22 cellular contexts compared by ENCODE assay signal in genomic region chr6:140773276-140773675, GRCh38.
DNase-seq lines count a peak whose midpoint lies in the region; ATAC-seq, FAIRE-seq and TF ChIP-seq lines count a peak whose summit lies in the region.
"Had no signal": no experiment of that assay in that cellular context is flagged by ENCODE, and none has a peak within 500 bp of the region (broad histone marks: within the 10 kb centered on the region; RNA-seq: fewer than 3 reads in every experiment).

No MANE protein-coding gene starts in this region.

- BruUV-seq in endothelial cell of umbilical vein (replicated peaks; lab: Mats Ljungman, UMichigan) = no TSS peak

- FAIRE-seq in endothelial cell of umbilical vein (lab: Jason Lieb, UNC) = peak; percentile 95

- dilution Hi-C loops in endothelial cell of umbilical vein (cut with MboI; ENCODE audit: extremely low pct_ligation_motif_present, low sequenced_read_pairs) = no loop called here

- H3K9ac ChIP-seq in SK-N-SH = no peak overlapping the region
- peak overlapping the region; percentile 31 for H3K9ac ChIP-seq in endothelial cell of umbilical vein (replicated peaks; ENCODE audit: extremely low read depth, insufficient read depth, low read length)
- H3K9ac ChIP-seq: BLaER1 had no signal

- TF ChIP-seq RAD21 in SK-N-SH (IDR thresholded peaks at IDR 0.05; ENCODE audit: low read length) = no peak

- 0 out of 2 replicates have a peak, but pooled peaks cover 4% of the 10 kb centered on the region for H3K9me2 ChIP-seq in SK-N-SH

- no peak for TF ChIP-seq POLR2A in endothelial cell of umbilical vein (IDR thresholded peaks at IDR 0.05; ENCODE audit: low read depth, low read length)

- H3K4me3 ChIP-seq in SK-N-SH (ENCODE audit: low read depth in 2 of 2, low read length in 1 of 2) = no peak overlapping the region
- no peak overlapping the region for H3K4me3 ChIP-seq in endothelial cell of umbilical vein (replicated peaks in 1 of 3; ENCODE audit: insufficient read depth in 1 of 3, low read depth in 1 of 3, low read length in 3 of 3)
- no peak overlapping the region for H3K4me3 ChIP-seq in effector memory CD4-positive, alpha-beta T cell (ENCODE audit: insufficient read depth, low read depth, low read length, poor library complexity, severe bottlenecking)
- no peak overlapping the region for H3K4me3 ChIP-seq in upper lobe of right lung
- H3K4me3 ChIP-seq: BLaER1, breast epithelium, upper lobe of left lung had no signal

- TF ChIP-seq CTCF in SK-N-SH (IDR thresholded peaks at IDR 0.05) = no peak
- TF ChIP-seq CTCF in endothelial cell of umbilical vein (IDR thresholded peaks at IDR 0.05; ENCODE audit: extremely low read depth in 1 of 2, insufficient read depth in 1 of 2, low read depth in 1 of 2, low read length in 2 of 2) = no peak
- no peak for TF ChIP-seq CTCF in upper lobe of right lung (IDR thresholded peaks at IDR 0.05)

- H3K4me1 ChIP-seq in SK-N-SH (ENCODE audit: control insufficient read depth in 1 of 2, insufficient read depth in 2 of 2, low read depth in 1 of 2, low read length in 1 of 2) (no peaks in the 10 kb centered on the region; a peak in 2 of 4 replicates), endothelial cell of umbilical vein (ENCODE audit: control insufficient read depth, extremely low read depth, insufficient read depth, low read length) (peaks cover 18% of the 10 kb centered on the region), upper lobe of right lung (no peaks in the 10 kb centered on the region)
- no peaks in the 10 kb centered on the region for H3K4me1 ChIP-seq in effector memory CD4-positive, alpha-beta T cell (ENCODE audit: control insufficient read depth, insufficient read depth, low read length, poor library complexity, severe bottlenecking)
- H3K4me1 ChIP-seq: BLaER1, breast epithelium, upper lobe of left lung had no signal

- peaks cover 21% of the 10 kb centered on the region for H3F3A ChIP-seq in SK-N-SH (replicated peaks; ENCODE audit: insufficient read depth)

- ATAC-seq in SK-N-SH treated with all-trans-retinoic acid at 6 μM for 48 hours (no peak; the same call in 2 of the 3 replicates), upper lobe of right lung (no peak), HG03521 (IDR thresholded peaks at IDR 0.05; ENCODE audit: unreplicated experiment) (no peak)
- ATAC-seq: WTC11 had no signal

- peaks cover 0 to 7% of the 10 kb centered on the region in 2 experiments for H3K36me3 ChIP-seq in SK-N-SH (replicated peaks in 1 of 2; ENCODE audit: control insufficient read depth in 1 of 2, insufficient read depth in 2 of 2, low read length in 1 of 2)
- H3K36me3 ChIP-seq in endothelial cell of umbilical vein (ENCODE audit: control insufficient read depth in 2 of 2, extremely low read depth in 1 of 2, insufficient read depth in 2 of 2, low read length in 2 of 2) = no peaks in the 10 kb centered on the region
- no peaks in the 10 kb centered on the region for H3K36me3 ChIP-seq in effector memory CD4-positive, alpha-beta T cell (ENCODE audit: control insufficient read depth, insufficient read depth, low read length)
- no peaks in the 10 kb centered on the region for H3K36me3 ChIP-seq in upper lobe of right lung
- H3K36me3 ChIP-seq: BLaER1, breast epithelium, upper lobe of left lung had no signal

- H3K27me3 ChIP-seq in SK-N-SH (ENCODE audit: insufficient read depth) (no peaks in the 10 kb centered on the region), endothelial cell of umbilical vein (ENCODE audit: control insufficient read depth in 2 of 2, insufficient read depth in 2 of 2, low read length in 2 of 2) (no peaks in the 10 kb centered on the region), upper lobe of right lung (no peaks in the 10 kb centered on the region)
- H3K27me3 ChIP-seq in effector memory CD4-positive, alpha-beta T cell (replicated peaks; ENCODE audit: control insufficient read depth, insufficient read depth, low read length, poor library complexity, severe bottlenecking) = no peaks in the 10 kb centered on the region
- H3K27me3 ChIP-seq: BLaER1, breast epithelium, upper lobe of left lung had no signal

- POLR2A ChIA-PET in SK-N-SH (lab: Yijun Ruan, JAX) (no interaction called here), endothelial cell of umbilical vein (lab: Charles Lee) (interaction anchor here (0.7 kb wide), 1 partner anchor 1399 kb away, joined by 3 read pairs; no protein-coding TSS in a partner anchor)

- H3K79me2 ChIP-seq in SK-N-SH (ENCODE audit: insufficient read depth) (no peaks in the 10 kb centered on the region), endothelial cell of umbilical vein (ENCODE audit: control insufficient read depth, insufficient read depth, low read length) (no peaks in the 10 kb centered on the region)

- DNase-seq in SK-N-SH (no peak), MV-4-11 (lab: John Stamatoyannopoulos, UW) (peak; percentile 17), endothelial cell of umbilical vein (ENCODE audit: low read depth, low spot score) (peak; percentile 82), non-pigmented ciliary epithelial cell (ENCODE audit: low read depth) (peak; percentile 13), upper lobe of right lung (no peak)
- DNase-seq in effector memory CD4-positive, alpha-beta T cell = no peak
- DNase-seq: 8988T; activated CD4-positive, alpha-beta memory T cell treated with anti-CD3 and anti-CD28 coated beads, Interleukin-2, amount 10 ng/mL, durations not matched to agents 7 days and 5 days; activated T-cell treated with anti-CD3 and anti-CD28 coated beads, Interleukin-2, amount 50 U/mL, for 72 hours; effector CD8-positive, alpha-beta T cell; H7; KBM-7; mesenchymal stem cell; NCI-H1436; stimulated activated naive CD8-positive, alpha-beta T cell treated with anti-CD3 and anti-CD28 coated beads, Interleukin-15, amount 100 ng/mL, for 72 hours; T-helper 2 cell; upper lobe of left lung had no signal

- CTCF ChIA-PET in SK-N-SH (lab: Yijun Ruan, JAX) = no interaction called here
- CTCF ChIA-PET in endothelial cell of umbilical vein (lab: Charles Lee) = interaction anchor here (0.8 kb wide), 1 partner anchor 11 kb away, joined by 3 read pairs; no protein-coding TSS in a partner anchor

- intact Hi-C loops in endothelial cell of umbilical vein (cut with micrococcal nuclease) = loop anchor here (5.0 kb wide), 2 partner anchors 74 to 1401 kb away; partner anchors contain the start of gene CITED2
- intact Hi-C loops in upper lobe of right lung (cut with DNase I) = no loop called here

- H3K4me2 ChIP-seq in SK-N-SH (no peak overlapping the region), endothelial cell of umbilical vein (ENCODE audit: insufficient read depth, low read length) (peak overlapping the region; percentile 55)
- H3K4me2 ChIP-seq: BLaER1 had no signal

- peak overlapping the region in 1 of 2 experiments; percentile 49; a peak in 1 of 4 replicates for H3K27ac ChIP-seq in SK-N-SH (ENCODE audit: low read depth in 2 of 2, low read length in 1 of 2)
- H3K27ac ChIP-seq in endothelial cell of umbilical vein (ENCODE audit: insufficient read depth, low read depth, low read length) = peak overlapping the region; percentile 23
- H3K27ac ChIP-seq in effector memory CD4-positive, alpha-beta T cell (ENCODE audit: insufficient read depth, low read length, poor library complexity, severe bottlenecking) = no peak overlapping the region
- no peak overlapping the region for H3K27ac ChIP-seq in upper lobe of right lung
- H3K27ac ChIP-seq: BLaER1, breast epithelium, upper lobe of left lung had no signal

- H3K9me3 ChIP-seq in SK-N-SH (peaks cover 16% of the 10 kb centered on the region), endothelial cell of umbilical vein (replicated peaks; ENCODE audit: control insufficient read depth, insufficient read depth, low read length) (peaks cover under 1% of the 10 kb centered on the region), upper lobe of right lung (no peaks in the 10 kb centered on the region)
- H3K9me3 ChIP-seq in effector memory CD4-positive, alpha-beta T cell (ENCODE audit: control insufficient read depth, low read length) = no peaks in the 10 kb centered on the region
- H3K9me3 ChIP-seq: breast epithelium, upper lobe of left lung had no signal

- no peaks in the 10 kb centered on the region for H4K20me1 ChIP-seq in SK-N-SH (ENCODE audit: insufficient read depth)
- H4K20me1 ChIP-seq in endothelial cell of umbilical vein (replicated peaks; ENCODE audit: control insufficient read depth, extremely low read depth, insufficient read depth, low read length) = no peaks in the 10 kb centered on the region
- H4K20me1 ChIP-seq: BLaER1 had no signal

- TF ChIP-seq EP300 in SK-N-SH (IDR thresholded peaks at IDR 0.05; ENCODE audit: borderline replicate concordance in 1 of 2, low read depth in 1 of 2, low read length in 1 of 2) = no peak

- H2AFZ ChIP-seq in SK-N-SH (ENCODE audit: low read depth) (0 out of 2 replicates have a peak overlapping the region, but pooled peaks have one; percentile 36), endothelial cell of umbilical vein (ENCODE audit: low read depth, low read length) (no peak overlapping the region)

- H3K9me1 ChIP-seq in endothelial cell of umbilical vein (replicated peaks; ENCODE audit: control insufficient read depth, extremely low read depth, insufficient read depth, low read length) = no peaks in the 10 kb centered on the region

TF ChIP-seq in SK-N-SH, 30 proteins besides CTCF, POLR2A, EP300 and RAD21 (continues in another document):
- no peak for TF ChIP-seq TCF12 (IDR thresholded peaks at IDR 0.05)
- TF ChIP-seq TEAD4 (IDR thresholded peaks at IDR 0.05; ENCODE audit: borderline replicate concordance, insufficient read depth) = no peak
- no peak for TF ChIP-seq EZH2phosphoT487 (IDR thresholded peaks at IDR 0.05; ENCODE audit: borderline replicate concordance, low read depth)
- TF ChIP-seq JUND (IDR thresholded peaks at IDR 0.05) = no peak
- TF ChIP-seq SIN3A (IDR thresholded peaks at IDR 0.05; ENCODE audit: borderline replicate concordance, low read depth, low read length) = no peak
- TF ChIP-seq MXI1 (IDR thresholded peaks at IDR 0.05; ENCODE audit: low read depth, low read length) = no peak

TF ChIP-seq in SK-N-SH treated with all-trans-retinoic acid at 6 μM for 48 hours, 23 proteins besides CTCF, POLR2A, EP300 and RAD21 (continues in another document):
- TF ChIP-seq ZNF565 (CRISPR knock-in tag; conservative IDR thresholded peaks at IDR 0.05; ENCODE audit: low read depth) (no peak), SNAI2 (CRISPR knock-in tag; IDR thresholded peaks at IDR 0.05) (no peak), ZFP30 (CRISPR knock-in tag; IDR thresholded peaks at IDR 0.05) (no peak), GLIS3 (CRISPR knock-in tag; IDR thresholded peaks at IDR 0.05) (no peak), ZFP3 (CRISPR knock-in tag; IDR thresholded peaks at IDR 0.05) (no peak), ZNF8 (CRISPR knock-in tag; IDR thresholded peaks at IDR 0.05) (no peak)

TF ChIP-seq in endothelial cell of umbilical vein, 7 proteins besides CTCF, POLR2A, EP300 and RAD21 (continues in another document):
- TF ChIP-seq EZH2 (IDR thresholded peaks at IDR 0.05; ENCODE audit: borderline replicate concordance, low read depth, low read length, severe bottlenecking) = no peak
- TF ChIP-seq GATA2 (IDR thresholded peaks at IDR 0.05; ENCODE audit: insufficient read depth, insufficient read length, low read depth, low read length) = no peak
- peak; percentile 77 for TF ChIP-seq FOS (IDR thresholded peaks at IDR 0.05; ENCODE audit: borderline replicate concordance, insufficient read depth, low read length)
- TF ChIP-seq MYC (IDR thresholded peaks at IDR 0.05; ENCODE audit: low read depth, low read length) = no peak
- TF ChIP-seq JUN (IDR thresholded peaks at IDR 0.05; ENCODE audit: borderline replicate concordance, insufficient read depth, insufficient read length, low read depth) = peak; percentile 28

Comparison
In these comparisons a context has a peak if more than half of its experiments do, and no peak if none do; other contexts are left out.
1. DNase-seq: peak in MV-4-11 (single experiment), endothelial cell of umbilical vein (single experiment) and non-pigmented ciliary epithelial cell (single experiment); none in SK-N-SH (single experiment), effector memory CD4-positive, alpha-beta T cell (0 of 3) and upper lobe of right lung (single experiment).